Comparison of ENCODE assay signal across 17 cellular contexts in genomic region chr3:116001063-116001765, GRCh38.
A peak's percentile ranks its signal among the peaks of the same experiment; 100 is the strongest.
DNase-seq lines count a peak whose midpoint lies in the region; ATAC-seq, FAIRE-seq and TF ChIP-seq lines count a peak whose summit lies in the region.
"Had no signal": no experiment of that assay in that cellular context is flagged by ENCODE, and none has a peak within 500 bp of the region (broad histone marks: within the 10 kb centered on the region; RNA-seq: fewer than 3 reads in every experiment).

No MANE protein-coding gene starts in this region.

- peak overlapping the region; percentile 71 for H3K27ac Mint-ChIP-seq in glutamatergic neuron (ENCODE audit: unreplicated experiment)
- H3K27ac Mint-ChIP-seq: activated CD4-positive, alpha-beta memory T cell treated with anti-CD3 and anti-CD28 coated beads for 36 hours; activated naive CD8-positive, alpha-beta T cell treated with anti-CD3 and anti-CD28 coated beads for 36 hours; activated T-cell treated with anti-CD3 and anti-CD28 coated beads, Interleukin-2, amount 50 U/mL, for 72 hours; memory B cell had no signal

- H3K9me3 Mint-ChIP-seq in glutamatergic neuron (ENCODE audit: unreplicated experiment), result peaks cover 9% of the 10 kb centered on the region
- H3K9me3 Mint-ChIP-seq: activated naive CD8-positive, alpha-beta T cell treated with anti-CD3 and anti-CD28 coated beads for 36 hours; memory B cell had no signal

- H2AFZ ChIP-seq in ACC112 (ENCODE audit: low read length, unreplicated experiment), result peak overlapping the region; percentile 34
- peak overlapping the region; percentile 93 for H2AFZ ChIP-seq in K562 (ENCODE audit: low read depth, low read length)

- TF ChIP-seq RAD21 in K562 (CRISPR knock-in tag; conservative IDR thresholded peaks at IDR 0.05 in 1 of 2, IDR thresholded peaks at IDR 0.05 in 1 of 2), result no peak

- TF ChIP-seq POLR2A in K562 (conservative IDR thresholded peaks at IDR 0.05) (no peak), stomach (IDR thresholded peaks at IDR 0.05) (no peak), vagina (IDR thresholded peaks at IDR 0.05) (no peak)

- H3K9me1 ChIP-seq in K562 (ENCODE audit: control insufficient read depth, insufficient read depth, low read length), result no peaks in the 10 kb centered on the region

- TF ChIP-seq EP300 in K562 (IDR thresholded peaks at IDR 0.05; ENCODE audit: low read length) (no peak), stomach (IDR thresholded peaks at IDR 0.05) (no peak)

- DNase-seq in K562 (ENCODE audit: extremely low read depth in 1 of 4, low spot score in 3 of 4) (no peak), glutamatergic neuron (no peak), stomach (no peak), vagina (ENCODE audit: extremely low spot score in 2 of 2) (no peak)
- DNase-seq: activated CD4-positive, alpha-beta memory T cell treated with anti-CD3 and anti-CD28 coated beads for 36 hours; activated naive CD8-positive, alpha-beta T cell treated with anti-CD3 and anti-CD28 coated beads for 36 hours; activated T-cell treated with anti-CD3 and anti-CD28 coated beads, Interleukin-2, amount 50 U/mL, for 72 hours; COR-L47; GDM1; NCI-H1930; NCI-H748 treated with DMSO at 0.1 percent for 48 hours; retina had no signal

- H3K4me1 Mint-ChIP-seq in glutamatergic neuron (ENCODE audit: low read depth, unreplicated experiment), result peaks cover 59% of the 10 kb centered on the region
- H3K4me1 Mint-ChIP-seq: activated naive CD8-positive, alpha-beta T cell treated with anti-CD3 and anti-CD28 coated beads for 36 hours; memory B cell had no signal

- H3K79me2 ChIP-seq in ACC112 (ENCODE audit: control insufficient read depth, insufficient read depth, low read length, unreplicated experiment) (no peaks in the 10 kb centered on the region), K562 (ENCODE audit: control insufficient read depth, insufficient read depth, low read length) (no peaks in the 10 kb centered on the region)

- no peaks in the 10 kb centered on the region for H3K36me3 ChIP-seq in ACC112 (ENCODE audit: insufficient read depth, low read length)
- H3K36me3 ChIP-seq in HUES48 (ENCODE audit: control insufficient read depth, insufficient read depth, low read length), result no peaks in the 10 kb centered on the region
- H3K36me3 ChIP-seq in K562 (ENCODE audit: control insufficient read depth, insufficient read depth, low read length), result no peaks in the 10 kb centered on the region
- no peaks in the 10 kb centered on the region for H3K36me3 ChIP-seq in stomach
- H3K36me3 ChIP-seq in vagina, result no peaks in the 10 kb centered on the region

- intact Hi-C loops in K562 (cut with micrococcal nuclease), result no loop called here
- intact Hi-C loops in stomach (cut with DNase I; ENCODE audit: low total_unique reads), result no loop called here
- intact Hi-C loops in vagina (cut with DNase I), result no loop called here

- no peak overlapping the region for H3K4me3 Mint-ChIP-seq in glutamatergic neuron (ENCODE audit: unreplicated experiment)
- H3K4me3 Mint-ChIP-seq: activated CD4-positive, alpha-beta memory T cell treated with anti-CD3 and anti-CD28 coated beads for 36 hours; activated naive CD8-positive, alpha-beta T cell treated with anti-CD3 and anti-CD28 coated beads for 36 hours; activated T-cell treated with anti-CD3 and anti-CD28 coated beads, Interleukin-2, amount 50 U/mL, for 72 hours; memory B cell had no signal

- 63% methylated on average over 4 of the region's 4 CpGs for WGBS in K562 (ENCODE audit: insufficient coverage, low coverage, missing lambda C conversion rate)
- 77 to 90% (median 82%) methylated on average over 4 of the region's 4 CpGs for WGBS in stomach, 5 donors

- peak overlapping the region; percentile 15 for H3K4me3 ChIP-seq in ACC112 (ENCODE audit: low read depth, low read length)
- no peak overlapping the region for H3K4me3 ChIP-seq in HUES48 (ENCODE audit: low read depth, low read length)
- no peak overlapping the region for H3K4me3 ChIP-seq in K562
- H3K4me3 ChIP-seq in stomach, result no peak overlapping the region
- H3K4me3 ChIP-seq in vagina, result no peak overlapping the region

- H3K27me3 Mint-ChIP-seq in glutamatergic neuron (ENCODE audit: unreplicated experiment), result peaks cover 8% of the 10 kb centered on the region

- no peaks in the 10 kb centered on the region for H4K20me1 ChIP-seq in K562 (replicated peaks; ENCODE audit: control insufficient read depth, insufficient read depth, low read length)

- FAIRE-seq in K562 (lab: Jason Lieb, UNC), result no peak

- POLR2A ChIA-PET in K562 (lab: Yijun Ruan, JAX), result interaction anchor here (0.9 to 1.1 kb wide), 2 partner anchors 14 to 36 kb away, joined by 3 to 4 read pairs; no protein-coding TSS in a partner anchor

- no peak overlapping the region for H3K4me2 ChIP-seq in K562 (ENCODE audit: insufficient read depth, low read length)

- H3K4me1 ChIP-seq in ACC112 (ENCODE audit: control insufficient read depth, insufficient read depth, low read length, unreplicated experiment) (peaks cover 65% of the 10 kb centered on the region), HUES48 (ENCODE audit: control insufficient read depth, insufficient read depth, low read length) (peaks cover 6% of the 10 kb centered on the region), K562 (replicated peaks in 1 of 2; ENCODE audit: control insufficient read depth in 2 of 2, insufficient read depth in 2 of 2, low read length in 2 of 2) (peaks cover 5 to 30% of the 10 kb centered on the region in 2 experiments; a peak in 4 of 5 replicates), stomach (no peaks in the 10 kb centered on the region), vagina (no peaks in the 10 kb centered on the region)

- H3K9ac ChIP-seq in HUES48 (ENCODE audit: low read depth, low read length) (no peak overlapping the region), K562 (ENCODE audit: insufficient read depth in 1 of 2, low read depth in 2 of 2, low read length in 2 of 2) (no peak overlapping the region)

- no peak for ATAC-seq in K562
- ATAC-seq in GM18868 (IDR thresholded peaks at IDR 0.05; ENCODE audit: unreplicated experiment), result no peak
- ATAC-seq in GM18867 (IDR thresholded peaks at IDR 0.05; ENCODE audit: unreplicated experiment), result no peak
- ATAC-seq: activated T-cell treated with anti-CD3 and anti-CD28 coated beads, Interleukin-2, amount 50 U/mL, for 72 hours had no signal

- no peak for TF ChIP-seq CTCF in K562 (IDR thresholded peaks at IDR 0.05 in 2 of 3, conservative IDR thresholded peaks at IDR 0.05 in 1 of 3; ENCODE audit: insufficient read depth in 2 of 3, low read depth in 1 of 3, low read length in 3 of 3)
- no peak for TF ChIP-seq CTCF in glutamatergic neuron (IDR thresholded peaks at IDR 0.05; ENCODE audit: partially characterized antibody, unreplicated experiment)
- TF ChIP-seq CTCF in stomach (IDR thresholded peaks at IDR 0.05), result no peak
- no peak for TF ChIP-seq CTCF in vagina (IDR thresholded peaks at IDR 0.05)

- in situ Hi-C loops in K562 (cut with MboI), result no loop called here

- H3K27me3 ChIP-seq in ACC112 (ENCODE audit: insufficient read depth, low read length) (no peaks in the 10 kb centered on the region), HUES48 (ENCODE audit: control insufficient read depth, insufficient read depth, low read length) (no peaks in the 10 kb centered on the region), K562 (ENCODE audit: control insufficient read depth in 2 of 2, insufficient read depth in 2 of 2, low read length in 2 of 2) (no peaks in the 10 kb centered on the region), stomach (no peaks in the 10 kb centered on the region), vagina (no peaks in the 10 kb centered on the region)

- CTCF ChIA-PET in K562 (lab: Yijun Ruan, JAX; ENCODE audit: low intra/inter-chr PET ratio), result no interaction called here

- no TSS peak for BruUV-seq in K562 (replicated peaks; lab: Mats Ljungman, UMichigan)

- H3K27ac ChIP-seq in ACC112 (ENCODE audit: low read depth, low read length), result peak overlapping the region; percentile 96
- H3K27ac ChIP-seq in HUES48 (ENCODE audit: low read depth, low read length), result peak overlapping the region; percentile 13
- no peak overlapping the region for H3K27ac ChIP-seq in K562 (ENCODE audit: extremely low read depth, low read depth, low read length)
- no peak overlapping the region for H3K27ac ChIP-seq in stomach
- no peak overlapping the region for H3K27ac ChIP-seq in vagina

- H3K36me3 Mint-ChIP-seq in glutamatergic neuron (ENCODE audit: unreplicated experiment), result no peaks in the 10 kb centered on the region
- H3K36me3 Mint-ChIP-seq: activated CD4-positive, alpha-beta memory T cell treated with anti-CD3 and anti-CD28 coated beads for 36 hours; activated naive CD8-positive, alpha-beta T cell treated with anti-CD3 and anti-CD28 coated beads for 36 hours; memory B cell had no signal

- no peaks in the 10 kb centered on the region for H3K9me3 ChIP-seq in HUES48 (ENCODE audit: control insufficient read depth, insufficient read depth, low read length)
- peaks cover 3% of the 10 kb centered on the region; the same call in 1 of the 2 replicates for H3K9me3 ChIP-seq in K562 (replicated peaks; ENCODE audit: control insufficient read depth, insufficient read depth, low read depth, low read length)
- H3K9me3 ChIP-seq in stomach, result no peaks in the 10 kb centered on the region
- no peaks in the 10 kb centered on the region for H3K9me3 ChIP-seq in vagina

TF ChIP-seq in K562, 482 proteins besides CTCF, POLR2A, EP300 and RAD21 (continues in another document):
- TF ChIP-seq ZNF224 (CRISPR knock-in tag; IDR thresholded peaks at IDR 0.05) (no peak), GTF2B (IDR thresholded peaks at IDR 0.05; ENCODE audit: extremely low read depth, insufficient read length) (no peak), POLR2B (IDR thresholded peaks at IDR 0.05; ENCODE audit: low read depth, partially characterized antibody) (no peak), PTRF (tag; IDR thresholded peaks at IDR 0.05) (no peak), KLF13 (tag; IDR thresholded peaks at IDR 0.05; ENCODE audit: borderline replicate concordance, low read depth) (no peak)
- TF ChIP-seq, protein P1, sequence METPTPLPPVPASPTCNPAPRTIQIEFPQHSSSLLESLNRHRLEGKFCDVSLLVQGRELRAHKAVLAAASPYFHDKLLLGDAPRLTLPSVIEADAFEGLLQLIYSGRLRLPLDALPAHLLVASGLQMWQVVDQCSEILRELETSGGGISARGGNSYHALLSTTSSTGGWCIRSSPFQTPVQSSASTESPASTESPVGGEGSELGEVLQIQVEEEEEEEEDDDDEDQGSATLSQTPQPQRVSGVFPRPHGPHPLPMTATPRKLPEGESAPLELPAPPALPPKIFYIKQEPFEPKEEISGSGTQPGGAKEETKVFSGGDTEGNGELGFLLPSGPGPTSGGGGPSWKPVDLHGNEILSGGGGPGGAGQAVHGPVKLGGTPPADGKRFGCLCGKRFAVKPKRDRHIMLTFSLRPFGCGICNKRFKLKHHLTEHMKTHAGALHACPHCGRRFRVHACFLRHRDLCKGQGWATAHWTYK (CRISPR knock-in tag; IDR thresholded peaks at IDR 0.05), result no peak

Comparison
In these comparisons a context has a peak if more than half of its experiments do, and no peak if none do; other contexts are left out.
1. H3K27ac ChIP-seq: peak in ACC112 (single experiment) and HUES48 (single experiment); none in K562 (single experiment), stomach (0 of 5) and vagina (single experiment).